ENCODE assay signal across 26 cellular contexts in genomic region chr4:84892950-84893349, GRCh38.
"Had no signal": no experiment of that assay in that cellular context is flagged by ENCODE, and none has a peak within 500 bp of the region (broad histone marks: within the 10 kb centered on the region; RNA-seq: fewer than 3 reads in every experiment).

No MANE protein-coding gene starts in this region.

- H3K36me3 ChIP-seq: ovary, right lobe of liver, upper lobe of right lung had no signal

- H3K4me3 Mint-ChIP-seq: activated CD8-positive, alpha-beta T cell treated with anti-CD3 and anti-CD28 coated beads for 36 hours; activated naive CD8-positive, alpha-beta T cell treated with anti-CD3 and anti-CD28 coated beads, Interleukin-2, amount 10 ng/mL, durations not matched to agents 7 days and 5 days; activated T-helper 17 cell treated with anti-CD3 and anti-CD28 coated beads, Interleukin-2, amount 50 U/mL, for 72 hours; brain; T-helper 2 cell treated with Interferon-gamma antibody and Interleukin-4, amounts not matched to agents 5 μg/mL and 100 μg/mL, for 36 hours had no signal

- DNase-seq: activated CD4-positive, alpha-beta T cell treated with anti-CD3 and anti-CD28 coated beads for 48 hours; activated CD4-positive, CD25-positive, alpha-beta regulatory T cell; activated CD8-positive, alpha-beta T cell treated with anti-CD3 and anti-CD28 coated beads for 36 hours; activated naive CD4-positive, alpha-beta T cell; activated naive CD8-positive, alpha-beta T cell treated with anti-CD3 and anti-CD28 coated beads, Interleukin-2, amount 10 ng/mL, durations not matched to agents 7 days and 5 days; activated T-cell treated with anti-CD3 and anti-CD28 coated beads, Interleukin-2, amount 50 U/mL, for 1 hour; anterior cingulate cortex; caudate nucleus; effector CD8-positive, alpha-beta T cell; esophagus squamous epithelium; left cardiac atrium; midbrain; ovary; right lobe of liver; small intestine; stimulated activated CD4-positive, alpha-beta T cell treated with anti-CD3 and anti-CD28 coated beads, Interleukin-15, amount 100 ng/mL, for 24 hours; stimulated activated CD4-positive, alpha-beta T cell treated with anti-CD3 and anti-CD28 coated beads, Interleukin-2, amount 100 ng/mL, for 48 hours; stomach; upper lobe of right lung had no signal

- H3K27ac Mint-ChIP-seq: activated CD8-positive, alpha-beta T cell treated with anti-CD3 and anti-CD28 coated beads for 36 hours; activated naive CD8-positive, alpha-beta T cell treated with anti-CD3 and anti-CD28 coated beads, Interleukin-2, amount 10 ng/mL, durations not matched to agents 7 days and 5 days; activated T-helper 17 cell treated with anti-CD3 and anti-CD28 coated beads, Interleukin-2, amount 50 U/mL, for 72 hours; T-helper 2 cell treated with Interferon-gamma antibody and Interleukin-4, amounts not matched to agents 5 μg/mL and 100 μg/mL, for 36 hours had no signal

- H3K27me3 ChIP-seq: esophagus squamous epithelium, hepatocyte, ovary, right lobe of liver, stomach, upper lobe of right lung had no signal

- H3K36me3 Mint-ChIP-seq: activated naive CD8-positive, alpha-beta T cell treated with anti-CD3 and anti-CD28 coated beads, Interleukin-2, amount 10 ng/mL, durations not matched to agents 7 days and 5 days had no signal

- H3K9me3 Mint-ChIP-seq: activated CD8-positive, alpha-beta T cell treated with anti-CD3 and anti-CD28 coated beads for 36 hours; activated naive CD8-positive, alpha-beta T cell treated with anti-CD3 and anti-CD28 coated beads, Interleukin-2, amount 10 ng/mL, durations not matched to agents 7 days and 5 days; activated T-helper 17 cell treated with anti-CD3 and anti-CD28 coated beads, Interleukin-2, amount 50 U/mL, for 72 hours; brain; T-helper 2 cell treated with Interferon-gamma antibody and Interleukin-4, amounts not matched to agents 5 μg/mL and 100 μg/mL, for 36 hours had no signal

- H3K4me1 Mint-ChIP-seq: activated naive CD8-positive, alpha-beta T cell treated with anti-CD3 and anti-CD28 coated beads, Interleukin-2, amount 10 ng/mL, durations not matched to agents 7 days and 5 days; activated T-helper 17 cell treated with anti-CD3 and anti-CD28 coated beads, Interleukin-2, amount 50 U/mL, for 72 hours had no signal

- H3K27ac ChIP-seq: coronary artery, esophagus squamous epithelium, hepatocyte, ovary, right lobe of liver, SK-N-MC, stomach, upper lobe of right lung had no signal

- ATAC-seq: activated CD8-positive, alpha-beta T cell treated with anti-CD3 and anti-CD28 coated beads for 36 hours; activated T-helper 17 cell treated with anti-CD3 and anti-CD28 coated beads, Interleukin-2, amount 50 U/mL, for 72 hours; left cardiac atrium; right lobe of liver; upper lobe of right lung had no signal

- H3K9me3 ChIP-seq: esophagus squamous epithelium, ovary, right lobe of liver, stomach, upper lobe of right lung had no signal

- H3K4me3 ChIP-seq: coronary artery, esophagus squamous epithelium, hepatocyte, lung, ovary, right lobe of liver, SK-N-MC, stomach, upper lobe of right lung had no signal

- H3K27me3 Mint-ChIP-seq: activated CD8-positive, alpha-beta T cell treated with anti-CD3 and anti-CD28 coated beads for 36 hours; activated naive CD8-positive, alpha-beta T cell treated with anti-CD3 and anti-CD28 coated beads, Interleukin-2, amount 10 ng/mL, durations not matched to agents 7 days and 5 days; activated T-helper 17 cell treated with anti-CD3 and anti-CD28 coated beads, Interleukin-2, amount 50 U/mL, for 72 hours; brain had no signal
